1 cellular context compared by ENCODE assay signal in genomic region chr7:25845341-25845923, GRCh38.
TF ChIP-seq lines count a peak whose summit lies in the region.

No MANE protein-coding gene starts in this region.

TF ChIP-seq in SK-N-SH, 30 proteins besides CTCF, POLR2A, EP300 and RAD21 (continued from another document):
- TF ChIP-seq MAX (IDR thresholded peaks at IDR 0.05; ENCODE audit: low read depth): no peak
